Comparison of ENCODE assay signal across 14 cellular contexts in genomic region chr2:20549144-20549543, GRCh38.
DNase-seq lines count a peak whose midpoint lies in the region; ATAC-seq and TF ChIP-seq lines count a peak whose summit lies in the region.
"Had no signal": no experiment of that assay in that cellular context is flagged by ENCODE, and none has a peak within 500 bp of the region (broad histone marks: within the 10 kb centered on the region; RNA-seq: fewer than 3 reads in every experiment).

No MANE protein-coding gene starts in this region.

- no peaks in the 10 kb centered on the region for H3K27me3 ChIP-seq in trophoblast cell (ENCODE audit: insufficient read depth, low read length)

- H3K27me3 Mint-ChIP-seq in activated T-helper 17 cell treated with anti-CD3 and anti-CD28 coated beads, Interleukin-2, amount 50 U/mL, for 72 hours, result no peaks in the 10 kb centered on the region
- H3K27me3 Mint-ChIP-seq in glutamatergic neuron (ENCODE audit: unreplicated experiment), result peaks cover 9% of the 10 kb centered on the region
- H3K27me3 Mint-ChIP-seq in activated naive CD8-positive, alpha-beta T cell treated with anti-CD3 and anti-CD28 coated beads for 36 hours, result no peaks in the 10 kb centered on the region

- H4K8ac ChIP-seq in trophoblast cell (ENCODE audit: low read depth, low read length), result no peak overlapping the region

- no peaks in the 10 kb centered on the region for H3K36me3 ChIP-seq in trophoblast cell (ENCODE audit: control insufficient read depth in 1 of 2, insufficient read depth in 2 of 2, low read length in 2 of 2)

- H3K4me1 Mint-ChIP-seq in activated T-helper 17 cell treated with anti-CD3 and anti-CD28 coated beads, Interleukin-2, amount 50 U/mL, for 72 hours, result no peaks in the 10 kb centered on the region
- H3K4me1 Mint-ChIP-seq in glutamatergic neuron (ENCODE audit: low read depth, unreplicated experiment), result peaks cover 44% of the 10 kb centered on the region
- no peaks in the 10 kb centered on the region for H3K4me1 Mint-ChIP-seq in activated naive CD8-positive, alpha-beta T cell treated with anti-CD3 and anti-CD28 coated beads for 36 hours
- H3K4me1 Mint-ChIP-seq: CD4-positive, alpha-beta memory T cell had no signal

- H2AFZ ChIP-seq in trophoblast cell (ENCODE audit: insufficient read depth, low read length, poor library complexity), result no peak overlapping the region
- H2AFZ ChIP-seq: GM23248 had no signal

- H3K9ac ChIP-seq in trophoblast cell (ENCODE audit: low read length), result no peak overlapping the region
- H3K9ac ChIP-seq: GM23248 had no signal

- H3K79me1 ChIP-seq in trophoblast cell (ENCODE audit: low read length), result no peaks in the 10 kb centered on the region

- H3K27ac ChIP-seq in trophoblast cell (ENCODE audit: low read depth, low read length), result no peak overlapping the region
- H3K27ac ChIP-seq: GM23248 had no signal

- H3K79me2 ChIP-seq in trophoblast cell (ENCODE audit: control insufficient read depth, insufficient read depth, low read length, poor library complexity), result no peaks in the 10 kb centered on the region

- H3K27ac Mint-ChIP-seq in activated T-helper 17 cell treated with anti-CD3 and anti-CD28 coated beads, Interleukin-2, amount 50 U/mL, for 72 hours, result peak overlapping the region; percentile 44
- peak overlapping the region; percentile 46 for H3K27ac Mint-ChIP-seq in glutamatergic neuron (ENCODE audit: unreplicated experiment)
- no peak overlapping the region for H3K27ac Mint-ChIP-seq in activated naive CD8-positive, alpha-beta T cell treated with anti-CD3 and anti-CD28 coated beads for 36 hours
- H3K27ac Mint-ChIP-seq: CD4-positive, alpha-beta memory T cell; H9 had no signal

- no peak overlapping the region for H2AK5ac ChIP-seq in trophoblast cell (ENCODE audit: low read length)

- H3K9me3 ChIP-seq in trophoblast cell (ENCODE audit: insufficient read depth, low read depth, low read length), result no peaks in the 10 kb centered on the region
- H3K9me3 ChIP-seq: Caco-2 had no signal

- H4K91ac ChIP-seq in trophoblast cell (ENCODE audit: low read depth, low read length), result peak overlapping the region; percentile 54

- H3K4me2 ChIP-seq in trophoblast cell (ENCODE audit: low read length), result no peak overlapping the region

- H4K12ac ChIP-seq in trophoblast cell (ENCODE audit: low read depth, low read length), result no peak overlapping the region

- H3K36me3 Mint-ChIP-seq in activated T-helper 17 cell treated with anti-CD3 and anti-CD28 coated beads, Interleukin-2, amount 50 U/mL, for 72 hours (ENCODE audit: low read depth), result no peaks in the 10 kb centered on the region
- peaks cover 5% of the 10 kb centered on the region for H3K36me3 Mint-ChIP-seq in glutamatergic neuron (ENCODE audit: unreplicated experiment)
- no peaks in the 10 kb centered on the region for H3K36me3 Mint-ChIP-seq in activated naive CD8-positive, alpha-beta T cell treated with anti-CD3 and anti-CD28 coated beads for 36 hours
- H3K36me3 Mint-ChIP-seq: CD4-positive, alpha-beta memory T cell had no signal

- WGBS in trophoblast cell (ENCODE audit: extremely low coverage, insufficient coverage, insufficient read length), result no CpG with 5 or more reads among the region's 9 CpGs

- no peak overlapping the region for H3K4me3 ChIP-seq in trophoblast cell (ENCODE audit: low read depth, low read length)
- H3K4me3 ChIP-seq: GM23248 had no signal

- no peak for ATAC-seq in activated T-helper 17 cell treated with anti-CD3 and anti-CD28 coated beads, Interleukin-2, amount 50 U/mL, for 72 hours (replicated peaks)
- ATAC-seq in omental fat pad (ENCODE audit: low FRiP score), result no peak
- ATAC-seq: HCT116 had no signal

- H3K14ac ChIP-seq in trophoblast cell (ENCODE audit: low read length), result no peak overlapping the region

- H3K18ac ChIP-seq in trophoblast cell (ENCODE audit: low read length), result no peak overlapping the region

- H3K4me1 ChIP-seq in trophoblast cell (ENCODE audit: control insufficient read depth in 1 of 2, insufficient read depth in 2 of 2, low read length in 2 of 2), result no peaks in the 10 kb centered on the region
- H3K4me1 ChIP-seq: Caco-2 had no signal

- H3K4me3 Mint-ChIP-seq in activated T-helper 17 cell treated with anti-CD3 and anti-CD28 coated beads, Interleukin-2, amount 50 U/mL, for 72 hours, result no peak overlapping the region
- H3K4me3 Mint-ChIP-seq in glutamatergic neuron (ENCODE audit: unreplicated experiment), result peak overlapping the region; percentile 28
- no peak overlapping the region for H3K4me3 Mint-ChIP-seq in activated naive CD8-positive, alpha-beta T cell treated with anti-CD3 and anti-CD28 coated beads for 36 hours
- H3K4me3 Mint-ChIP-seq: CD4-positive, alpha-beta memory T cell; H9 had no signal

- no peak overlapping the region for H2BK12ac ChIP-seq in trophoblast cell (ENCODE audit: low read length)

- H2BK5ac ChIP-seq in trophoblast cell (ENCODE audit: low read depth, low read length, poor library complexity), result no peak overlapping the region

- DNase-seq in glutamatergic neuron (no peak), trophoblast cell (no peak), foreskin melanocyte (no peak), omental fat pad (ENCODE audit: low spot score) (no peak)
- no peak for DNase-seq in activated naive CD8-positive, alpha-beta T cell treated with anti-CD3 and anti-CD28 coated beads for 36 hours
- DNase-seq: C1 segment of cervical spinal cord; Caco-2; CD4-positive, alpha-beta memory T cell; DMS153; DND-41; GM23248; H9 had no signal

- no peaks in the 10 kb centered on the region for H3K9me3 Mint-ChIP-seq in activated T-helper 17 cell treated with anti-CD3 and anti-CD28 coated beads, Interleukin-2, amount 50 U/mL, for 72 hours
- H3K9me3 Mint-ChIP-seq in glutamatergic neuron (ENCODE audit: unreplicated experiment), result peaks cover 7% of the 10 kb centered on the region
- H3K9me3 Mint-ChIP-seq in activated naive CD8-positive, alpha-beta T cell treated with anti-CD3 and anti-CD28 coated beads for 36 hours, result no peaks in the 10 kb centered on the region

- no peak overlapping the region for H3K4ac ChIP-seq in trophoblast cell (ENCODE audit: low read depth, low read length)

- no peak overlapping the region for H2BK120ac ChIP-seq in trophoblast cell (ENCODE audit: insufficient read depth, low read length, poor library complexity)

- no peak overlapping the region for H3K23ac ChIP-seq in trophoblast cell (ENCODE audit: low read length)

- TF ChIP-seq CTCF in glutamatergic neuron (IDR thresholded peaks at IDR 0.05; ENCODE audit: partially characterized antibody, unreplicated experiment) (no peak), omental fat pad (IDR thresholded peaks at IDR 0.05) (no peak)
